ENCODE assay signal across 10 cellular contexts in the genomic region with DNA sequence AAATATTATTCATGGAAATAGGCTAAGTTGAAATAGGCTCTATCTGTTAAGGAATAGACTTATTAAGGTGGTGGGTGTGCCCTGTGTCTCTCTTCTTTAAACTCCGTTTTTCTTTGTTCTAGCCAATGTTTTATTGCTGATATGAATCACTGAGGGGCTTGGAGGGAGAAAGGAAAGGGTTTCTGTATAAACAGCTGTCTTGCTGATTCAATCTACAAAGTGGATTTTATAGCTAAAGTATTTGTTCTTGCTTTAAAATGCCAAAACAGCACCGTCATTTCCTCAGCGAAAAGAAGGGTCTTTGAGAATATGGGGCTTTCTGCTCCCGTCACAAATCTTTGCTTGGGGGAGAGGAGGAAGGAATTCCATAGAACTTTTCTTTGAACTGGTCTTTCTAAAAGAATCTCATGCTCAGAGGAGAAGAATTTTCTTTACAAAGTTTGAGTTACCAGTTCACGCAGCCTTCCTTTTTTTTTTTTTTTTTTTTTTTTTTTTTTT. TPM values are rescaled to one million over a fixed set of nuclear protein-coding genes. Genes with fewer than 3 reads are reported as not detected.
A peak's percentile ranks its signal among the peaks of the same experiment; 100 is the strongest.
DNase-seq lines count a peak whose midpoint lies in the region; ATAC-seq and TF ChIP-seq lines count a peak whose summit lies in the region.
"Had no signal": no experiment of that assay in that cellular context is flagged by ENCODE, and none has a peak within 500 bp of the region (broad histone marks: within the 10 kb centered on the region; RNA-seq: fewer than 3 reads in every experiment).

No MANE protein-coding gene starts in this region.

- H3K4me3 Mint-ChIP-seq in activated naive CD4-positive, alpha-beta T cell treated with anti-CD3 and anti-CD28 coated beads, Interleukin-2, amount 50 U/mL, for 24 hours = peak overlapping the region; percentile 42

- H3K4me3 ChIP-seq in fibroblast of villous mesenchyme (ENCODE audit: low read depth, low read length) = no peak overlapping the region
- H3K4me3 ChIP-seq: body of pancreas had no signal

- peak overlapping the region; percentile 51 for H3K27ac Mint-ChIP-seq in activated naive CD4-positive, alpha-beta T cell treated with anti-CD3 and anti-CD28 coated beads, Interleukin-2, amount 50 U/mL, for 24 hours

- peaks cover 35% of the 10 kb centered on the region for H3K4me1 Mint-ChIP-seq in activated naive CD4-positive, alpha-beta T cell treated with anti-CD3 and anti-CD28 coated beads, Interleukin-2, amount 50 U/mL, for 24 hours

- TF ChIP-seq CTCF in fibroblast of villous mesenchyme (IDR thresholded peaks at IDR 0.05; ENCODE audit: insufficient read depth, low read depth, low read length) = no peak

- peaks cover 24% of the 10 kb centered on the region for H3K36me3 Mint-ChIP-seq in activated naive CD4-positive, alpha-beta T cell treated with anti-CD3 and anti-CD28 coated beads, Interleukin-2, amount 50 U/mL, for 24 hours

- no peaks in the 10 kb centered on the region for H3K9me3 Mint-ChIP-seq in activated naive CD4-positive, alpha-beta T cell treated with anti-CD3 and anti-CD28 coated beads, Interleukin-2, amount 50 U/mL, for 24 hours

- H3K27me3 Mint-ChIP-seq in activated naive CD4-positive, alpha-beta T cell treated with anti-CD3 and anti-CD28 coated beads, Interleukin-2, amount 50 U/mL, for 24 hours = no peaks in the 10 kb centered on the region

- no peak for ATAC-seq in GM18517 (IDR thresholded peaks at IDR 0.05; ENCODE audit: unreplicated experiment)
- ATAC-seq: body of pancreas had no signal

- DNase-seq in activated naive CD4-positive, alpha-beta T cell treated with anti-CD3 and anti-CD28 coated beads, Interleukin-2, amount 50 U/mL, for 16 hours = no peak
- DNase-seq in SHP77 treated with DMSO at 0.1 percent for 48 hours (lab: John Stamatoyannopoulos, UW) (peak; percentile 60), fibroblast of villous mesenchyme (ENCODE audit: low read depth) (peak; percentile 50), superior temporal gyrus (ENCODE audit: extremely low spot score) (peak; percentile 7), anterior cingulate cortex (lab: John Stamatoyannopoulos, UW) (no peak), nucleus accumbens (lab: John Stamatoyannopoulos, UW) (no peak)
- DNase-seq: body of pancreas, T-helper 9 cell had no signal

RNA-seq across cellular contexts. Expression of a gene that starts 39.3 kb away (rescaled TPM):
- total RNA-seq in fibroblast of villous mesenchyme = 25.4 and 50.1 TPM in 2 replicates

Comparison
In these comparisons a context has a peak if more than half of its experiments do, and no peak if none do; other contexts are left out.
1. DNase-seq: peak in SHP77 treated with DMSO at 0.1 percent for 48 hours (single experiment), fibroblast of villous mesenchyme (single experiment) and superior temporal gyrus (single experiment); none in activated naive CD4-positive, alpha-beta T cell treated with anti-CD3 and anti-CD28 coated beads, Interleukin-2, amount 50 U/mL, for 16 hours (single experiment), anterior cingulate cortex (0 of 58) and nucleus accumbens (0 of 56).